20 cellular contexts compared by ENCODE assay signal in genomic region chr2:39115556-39115955, GRCh38. TPM values are rescaled to one million over a fixed set of nuclear protein-coding genes. Genes with fewer than 3 reads are reported as not detected.
DNase-seq lines count a peak whose midpoint lies in the region; ATAC-seq, FAIRE-seq and TF ChIP-seq lines count a peak whose summit lies in the region.
"Had no signal": no experiment of that assay in that cellular context is flagged by ENCODE, and none has a peak within 500 bp of the region (broad histone marks: within the 10 kb centered on the region; RNA-seq: fewer than 3 reads in every experiment).

No MANE protein-coding gene starts in this region.

- no peak for TF ChIP-seq EP300 in K562 (IDR thresholded peaks at IDR 0.05; ENCODE audit: low read length)

- TF ChIP-seq CTCF in K562 (IDR thresholded peaks at IDR 0.05 in 2 of 3, conservative IDR thresholded peaks at IDR 0.05 in 1 of 3; ENCODE audit: insufficient read depth in 2 of 3, low read depth in 1 of 3, low read length in 3 of 3): no peak

- H3K9ac ChIP-seq in K562 (ENCODE audit: insufficient read depth in 1 of 2, low read depth in 2 of 2, low read length in 2 of 2): no peak overlapping the region

- intact Hi-C loops in activated CD4-positive, alpha-beta T cell treated with anti-CD3 and anti-CD28 coated beads, Interleukin-2, amount 10 ng/mL, durations not matched to agents 24 days and 14 days (cut with micrococcal nuclease): no loop called here
- intact Hi-C loops in activated naive CD4-positive, alpha-beta T cell treated with anti-CD3 and anti-CD28 coated beads for 36 hours (cut with micrococcal nuclease): no loop called here
- intact Hi-C loops in K562 (cut with micrococcal nuclease): no loop called here

- CTCF ChIA-PET in activated naive CD4-positive, alpha-beta T cell treated with anti-CD3 and anti-CD28 coated beads, Interleukin-2, amount 10 ng/mL, durations not matched to agents 7 days and 5 days (lab: Charles Lee): interaction anchor here (1.4 to 1.6 kb wide), 2 partner anchors 113 to 114 kb away, joined by 3 to 5 read pairs; no protein-coding TSS in a partner anchor
- CTCF ChIA-PET in activated naive CD4-positive, alpha-beta T cell treated with anti-CD3 and anti-CD28 coated beads for 36 hours (lab: Charles Lee): no interaction called here
- CTCF ChIA-PET in CD8-positive, alpha-beta memory T cell (lab: Charles Lee): interaction anchor here (1.0 to 7.8 kb wide), 2 partner anchors 8 to 113 kb away, joined by 3 to 123 read pairs; no protein-coding TSS in a partner anchor
- CTCF ChIA-PET in K562 (lab: Yijun Ruan, JAX; ENCODE audit: low intra/inter-chr PET ratio): no interaction called here

- BruUV-seq in K562 (replicated peaks; lab: Mats Ljungman, UMichigan): no TSS peak

- H3K27me3 Mint-ChIP-seq in activated CD4-positive, alpha-beta T cell treated with anti-CD3 and anti-CD28 coated beads, Interleukin-2, amount 10 ng/mL, durations not matched to agents 24 days and 14 days: no peaks in the 10 kb centered on the region
- H3K27me3 Mint-ChIP-seq in activated naive CD4-positive, alpha-beta T cell treated with anti-CD3 and anti-CD28 coated beads, Interleukin-2, amount 10 ng/mL, durations not matched to agents 7 days and 5 days: no peaks in the 10 kb centered on the region
- H3K27me3 Mint-ChIP-seq in activated naive CD4-positive, alpha-beta T cell treated with anti-CD3 and anti-CD28 coated beads for 36 hours (ENCODE audit: low read depth): no peaks in the 10 kb centered on the region
- H3K27me3 Mint-ChIP-seq in CD8-positive, alpha-beta memory T cell: no peaks in the 10 kb centered on the region

- H3K36me3 Mint-ChIP-seq in activated CD4-positive, alpha-beta T cell treated with anti-CD3 and anti-CD28 coated beads, Interleukin-2, amount 10 ng/mL, durations not matched to agents 24 days and 14 days (ENCODE audit: low read depth): peaks cover 68% of the 10 kb centered on the region
- peaks cover 81% of the 10 kb centered on the region for H3K36me3 Mint-ChIP-seq in activated naive CD4-positive, alpha-beta T cell treated with anti-CD3 and anti-CD28 coated beads, Interleukin-2, amount 10 ng/mL, durations not matched to agents 7 days and 5 days
- H3K36me3 Mint-ChIP-seq in activated naive CD4-positive, alpha-beta T cell treated with anti-CD3 and anti-CD28 coated beads for 36 hours (ENCODE audit: low read depth): peaks cover 16% of the 10 kb centered on the region
- peaks cover 0 to 56% (median 13%) of the 10 kb centered on the region in 3 donors for H3K36me3 Mint-ChIP-seq in CD8-positive, alpha-beta memory T cell

- no peaks in the 10 kb centered on the region for H3K36me3 ChIP-seq in CD8-positive, alpha-beta memory T cell (ENCODE audit: insufficient read depth, low read length)
- peaks cover 37% of the 10 kb centered on the region; the same call in 2 of the 3 replicates for H3K36me3 ChIP-seq in K562 (ENCODE audit: control insufficient read depth, insufficient read depth, low read length)

- POLR2A ChIA-PET in CD8-positive, alpha-beta memory T cell (lab: Charles Lee): interaction anchor here (0.7 kb wide), 1 partner anchor 24 kb away, joined by 15 read pairs; no protein-coding TSS in a partner anchor
- POLR2A ChIA-PET in K562 (lab: Yijun Ruan, JAX): interaction anchor here (0.7 to 1.4 kb wide), 3 partner anchors 11 to 641 kb away, joined by 3 read pairs; no protein-coding TSS in a partner anchor

- H3K9me1 ChIP-seq in K562 (ENCODE audit: control insufficient read depth, insufficient read depth, low read length): no peaks in the 10 kb centered on the region

- no peaks in the 10 kb centered on the region for H3K27me3 ChIP-seq in CD8-positive, alpha-beta memory T cell (ENCODE audit: insufficient read depth, low read length, poor library complexity, severe bottlenecking)
- no peaks in the 10 kb centered on the region for H3K27me3 ChIP-seq in K562 (ENCODE audit: control insufficient read depth in 2 of 2, insufficient read depth in 2 of 2, low read length in 2 of 2)
- H3K27me3 ChIP-seq: BE2C had no signal

- H3K4me3 Mint-ChIP-seq in activated CD4-positive, alpha-beta T cell treated with anti-CD3 and anti-CD28 coated beads, Interleukin-2, amount 10 ng/mL, durations not matched to agents 24 days and 14 days: peak overlapping the region; percentile 96
- peak overlapping the region; percentile 91 for H3K4me3 Mint-ChIP-seq in activated naive CD4-positive, alpha-beta T cell treated with anti-CD3 and anti-CD28 coated beads, Interleukin-2, amount 10 ng/mL, durations not matched to agents 7 days and 5 days
- no peak overlapping the region for H3K4me3 Mint-ChIP-seq in activated naive CD4-positive, alpha-beta T cell treated with anti-CD3 and anti-CD28 coated beads for 36 hours
- peak overlapping the region in 1 of 7 donors; percentile 6 for H3K4me3 Mint-ChIP-seq in CD8-positive, alpha-beta memory T cell

- WGBS in K562 (ENCODE audit: insufficient coverage, low coverage, missing lambda C conversion rate): 86% methylated on average over 1 of the region's 1 CpG

- no peak overlapping the region for H3K27ac ChIP-seq in CD8-positive, alpha-beta memory T cell (ENCODE audit: low read depth, low read length)
- H3K27ac ChIP-seq in K562 (ENCODE audit: extremely low read depth, low read depth, low read length): no peak overlapping the region
- H3K27ac ChIP-seq: PC-9 had no signal

- TF ChIP-seq RAD21 in K562 (CRISPR knock-in tag; conservative IDR thresholded peaks at IDR 0.05 in 1 of 2, IDR thresholded peaks at IDR 0.05 in 1 of 2): no peak

- DNase-seq in activated CD4-positive, alpha-beta T cell treated with anti-CD3 and anti-CD28 coated beads, Interleukin-2, amount 10 ng/mL, durations not matched to agents 24 days and 14 days: no peak
- DNase-seq in activated CD4-positive, alpha-beta T cell treated with anti-CD3 and anti-CD28 coated beads, Interleukin-2, amount 50 U/mL, for 4 hours: no peak
- no peak for DNase-seq in activated naive CD4-positive, alpha-beta T cell treated with anti-CD3 and anti-CD28 coated beads, Interleukin-2, amount 10 ng/mL, durations not matched to agents 7 days and 5 days
- DNase-seq in activated naive CD4-positive, alpha-beta T cell treated with anti-CD3 and anti-CD28 coated beads for 36 hours: no peak
- no peak for DNase-seq in CD8-positive, alpha-beta memory T cell
- DNase-seq in K562 (ENCODE audit: extremely low read depth in 1 of 4, low spot score in 3 of 4) (no peak), Ammon's horn (ENCODE audit: low spot score) (no peak)
- DNase-seq: BE2C, COR-L47, DMS79, MV-4-11, NCI-H1105 treated with DMSO at 0.1 percent for 48 hours, NCI-H2029 treated with DMSO at 0.1 percent for 48 hours, NCI-H510A treated with DMSO at 0.1 percent for 48 hours, NCI-H748 treated with DMSO at 0.1 percent for 48 hours, PC-9, RPMI8226, SHP77 had no signal

- H3K79me2 ChIP-seq in K562 (ENCODE audit: control insufficient read depth, insufficient read depth, low read length): peaks cover 91% of the 10 kb centered on the region

- no peaks in the 10 kb centered on the region for H3K9me3 Mint-ChIP-seq in activated CD4-positive, alpha-beta T cell treated with anti-CD3 and anti-CD28 coated beads, Interleukin-2, amount 10 ng/mL, durations not matched to agents 24 days and 14 days
- H3K9me3 Mint-ChIP-seq in activated naive CD4-positive, alpha-beta T cell treated with anti-CD3 and anti-CD28 coated beads, Interleukin-2, amount 10 ng/mL, durations not matched to agents 7 days and 5 days: no peaks in the 10 kb centered on the region
- H3K9me3 Mint-ChIP-seq in activated naive CD4-positive, alpha-beta T cell treated with anti-CD3 and anti-CD28 coated beads for 36 hours: no peaks in the 10 kb centered on the region
- no peaks in the 10 kb centered on the region for H3K9me3 Mint-ChIP-seq in CD8-positive, alpha-beta memory T cell

- peaks cover 58% of the 10 kb centered on the region for H3K4me1 Mint-ChIP-seq in activated CD4-positive, alpha-beta T cell treated with anti-CD3 and anti-CD28 coated beads, Interleukin-2, amount 10 ng/mL, durations not matched to agents 24 days and 14 days
- H3K4me1 Mint-ChIP-seq in activated naive CD4-positive, alpha-beta T cell treated with anti-CD3 and anti-CD28 coated beads, Interleukin-2, amount 10 ng/mL, durations not matched to agents 7 days and 5 days: peaks cover 69% of the 10 kb centered on the region
- peaks cover 56% of the 10 kb centered on the region for H3K4me1 Mint-ChIP-seq in activated naive CD4-positive, alpha-beta T cell treated with anti-CD3 and anti-CD28 coated beads for 36 hours (ENCODE audit: low read depth)
- H3K4me1 Mint-ChIP-seq in CD8-positive, alpha-beta memory T cell: peaks cover 61 to 83% (median 81%) of the 10 kb centered on the region in 3 donors

- H3K4me2 ChIP-seq in K562 (ENCODE audit: insufficient read depth, low read length): no peak overlapping the region
- H3K4me2 ChIP-seq: PC-9 had no signal

- peak overlapping the region; percentile 25 for H3K27ac Mint-ChIP-seq in activated CD4-positive, alpha-beta T cell treated with anti-CD3 and anti-CD28 coated beads, Interleukin-2, amount 10 ng/mL, durations not matched to agents 24 days and 14 days
- H3K27ac Mint-ChIP-seq in activated naive CD4-positive, alpha-beta T cell treated with anti-CD3 and anti-CD28 coated beads, Interleukin-2, amount 10 ng/mL, durations not matched to agents 7 days and 5 days: no peak overlapping the region
- no peak overlapping the region for H3K27ac Mint-ChIP-seq in activated naive CD4-positive, alpha-beta T cell treated with anti-CD3 and anti-CD28 coated beads for 36 hours
- H3K27ac Mint-ChIP-seq in CD8-positive, alpha-beta memory T cell: peak overlapping the region in 5 of 8 donors; percentile 2 to 47 (median 8)

- peaks cover 21% of the 10 kb centered on the region for H3K4me1 ChIP-seq in CD8-positive, alpha-beta memory T cell (ENCODE audit: insufficient read depth, low read length)
- peaks cover 5 to 10% of the 10 kb centered on the region in 2 experiments; a peak in 3 of 5 replicates for H3K4me1 ChIP-seq in K562 (replicated peaks in 1 of 2; ENCODE audit: control insufficient read depth in 2 of 2, insufficient read depth in 2 of 2, low read length in 2 of 2)

- H3K9me3 ChIP-seq in CD8-positive, alpha-beta memory T cell (ENCODE audit: low read length): no peaks in the 10 kb centered on the region
- H3K9me3 ChIP-seq in K562 (replicated peaks; ENCODE audit: control insufficient read depth, insufficient read depth, low read depth, low read length): no peaks in the 10 kb centered on the region
- H3K9me3 ChIP-seq: BE2C had no signal

- in situ Hi-C loops in K562 (cut with MboI): no loop called here

- no peak for FAIRE-seq in K562 (lab: Jason Lieb, UNC)
- FAIRE-seq: GM19239, HTR-8/SVneo had no signal

- H2AFZ ChIP-seq in K562 (ENCODE audit: low read depth, low read length): no peak overlapping the region
- H2AFZ ChIP-seq: PC-9 had no signal

- TF ChIP-seq POLR2A in K562 (conservative IDR thresholded peaks at IDR 0.05): no peak

- H3K4me3 ChIP-seq in CD8-positive, alpha-beta memory T cell (ENCODE audit: low read length): no peak overlapping the region
- H3K4me3 ChIP-seq in K562: no peak overlapping the region
- H3K4me3 ChIP-seq: PC-9 had no signal

- no peaks in the 10 kb centered on the region for H4K20me1 ChIP-seq in K562 (replicated peaks; ENCODE audit: control insufficient read depth, insufficient read depth, low read length)

- ATAC-seq in K562: no peak

RNA-seq across cellular contexts. Expression of gene SOS1, which starts 5.3 kb away (rescaled TPM):
- 66.1 and 74.5 TPM in 2 replicates for total RNA-seq in activated CD4-positive, alpha-beta T cell treated with anti-CD3 and anti-CD28 coated beads, Interleukin-2, amount 10 ng/mL, durations not matched to agents 24 days and 14 days
- total RNA-seq in activated naive CD4-positive, alpha-beta T cell treated with anti-CD3 and anti-CD28 coated beads for 36 hours: 10 to 100 TPM; 16.8 to 17.1 TPM
- 10 to 100 TPM; 72.6 to 75.9 TPM for total RNA-seq in CD8-positive, alpha-beta memory T cell
- 14.5 TPM for polyA plus RNA-seq in CD8-positive, alpha-beta memory T cell
- 26.1 and 163 TPM in 2 replicates for total RNA-seq in K562 (2011; cell fraction: chromatin; rRNA removed; ENCODE audit: low replicate concordance)
- 8.8 and 15.8 TPM in 2 replicates for total RNA-seq in K562 (2011; cell fraction: nucleolus; rRNA removed)
- 38.1 and 53.0 TPM in 2 replicates for total RNA-seq in K562 (2011; cell fraction: nucleoplasm; rRNA removed)
- 6.3 and 7.6 TPM in 2 replicates for total RNA-seq in K562 (2014; rRNA removed)
- 16.3 and 17.9 TPM in 2 replicates for total RNA-seq in K562 (2014; rRNA removed; fragmentation: Illumina TruSeq; extraction: Trizol)
- 20.1 and 21.6 TPM in 2 replicates for total RNA-seq in K562 (2015; rRNA removed; fragmentation: Illumina TruSeq; extraction: Trizol)
- total RNA-seq in K562 (2021): 23.1 and 23.8 TPM in 2 replicates
- 27.1 and 27.9 TPM in 2 replicates for polyA plus RNA-seq in K562 (2011; rRNA removed)
- polyA plus RNA-seq in K562 (2011; cell fraction: cytosol; rRNA removed): 16.0 and 30.7 TPM in 2 replicates
- polyA plus RNA-seq in K562 (2011; cell fraction: nucleus; rRNA removed): 61.3 and 78.0 TPM in 2 replicates
- polyA plus RNA-seq in K562 (2012): 13.2 and 16.3 TPM in 2 replicates
- 24.5 and 26.8 TPM in 2 replicates for polyA plus RNA-seq in K562 (2014; fragmentation: Illumina TruSeq; extraction: Trizol)
- 1 to 10 TPM; 2.5 to 4.0 TPM for polyA plus RNA-seq in K562 (2014; fragmentation: Nextera tagmentation; extraction: Ambion mirVana)
- polyA plus RNA-seq in K562 (2014; rRNA removed): 10.9 and 12.1 TPM in 2 replicates
- polyA minus RNA-seq in K562 (2011; rRNA and poly(A)+ RNA removed): 80.6 and 96.0 TPM in 2 replicates
- 15.1 and 17.0 TPM in 2 replicates for polyA minus RNA-seq in K562 (2011; cell fraction: cytosol; rRNA and poly(A)+ RNA removed)
- 52.2 and 93.1 TPM in 2 replicates for polyA minus RNA-seq in K562 (2011; cell fraction: nucleus; rRNA and poly(A)+ RNA removed)

Comparison
In these comparisons a context has a peak if more than half of its experiments do, and no peak if none do; other contexts are left out.
1. CTCF ChIA-PET loops: an anchor here in activated naive CD4-positive, alpha-beta T cell treated with anti-CD3 and anti-CD28 coated beads, Interleukin-2, amount 10 ng/mL, durations not matched to agents 7 days and 5 days (1.4 to 1.6 kb wide) and CD8-positive, alpha-beta memory T cell (1.0 to 7.8 kb wide); none called in activated naive CD4-positive, alpha-beta T cell treated with anti-CD3 and anti-CD28 coated beads for 36 hours and K562.
2. H3K27ac Mint-ChIP-seq: peak in activated CD4-positive, alpha-beta T cell treated with anti-CD3 and anti-CD28 coated beads, Interleukin-2, amount 10 ng/mL, durations not matched to agents 24 days and 14 days (single experiment) and CD8-positive, alpha-beta memory T cell (5 of 8); none in activated naive CD4-positive, alpha-beta T cell treated with anti-CD3 and anti-CD28 coated beads, Interleukin-2, amount 10 ng/mL, durations not matched to agents 7 days and 5 days (single experiment) and activated naive CD4-positive, alpha-beta T cell treated with anti-CD3 and anti-CD28 coated beads for 36 hours (single experiment).